1 cellular context compared by ENCODE assay signal in genomic region chr1:36342426-36343185, GRCh38.
A peak's percentile ranks its signal among the peaks of the same experiment; 100 is the strongest.
TF ChIP-seq lines count a peak whose summit lies in the region.

No MANE protein-coding gene starts in this region.

TF ChIP-seq in IMR-90, 13 proteins besides CTCF, POLR2A, EP300 and RAD21:
- TF ChIP-seq RCOR1 (IDR thresholded peaks at IDR 0.05; ENCODE audit: insufficient replicate concordance, low read length) (no peak), CHD1 (IDR thresholded peaks at IDR 0.05; ENCODE audit: low read depth, low read length) (no peak), RFX5 (IDR thresholded peaks at IDR 0.05; ENCODE audit: low read depth, low read length) (no peak), SMC3 (IDR thresholded peaks at IDR 0.05; ENCODE audit: low read depth, low read length) (peak; percentile 89), MAZ (IDR thresholded peaks at IDR 0.05; ENCODE audit: borderline replicate concordance, low read depth, low read length) (peak; percentile 70; the same call in 1 of the 2 replicates), MAFK (IDR thresholded peaks at IDR 0.05; ENCODE audit: low read depth, low read length) (no peak)
